ENCODE assay signal across 9 cellular contexts in genomic region chr12:66707002-66707697, GRCh38. TPM values are rescaled to one million over a fixed set of nuclear protein-coding genes. Genes with fewer than 3 reads are reported as not detected.
"Had no signal": no experiment of that assay in that cellular context is flagged by ENCODE, and none has a peak within 500 bp of the region (broad histone marks: within the 10 kb centered on the region; RNA-seq: fewer than 3 reads in every experiment).

No MANE protein-coding gene starts in this region.

- H3K27ac ChIP-seq: GM23248, HL-60 had no signal

- ATAC-seq: HCT116, HepG2 had no signal

- H3K4me1 ChIP-seq: HAP-1 had no signal

- H2AFZ ChIP-seq: GM23248 had no signal

- H3K4me3 ChIP-seq: GM23248, HAP-1 had no signal

- H3K9ac ChIP-seq: GM23248 had no signal

- H3K9me3 ChIP-seq: HAP-1 had no signal

- H3K36me3 ChIP-seq: HAP-1 had no signal

- DNase-seq: GM23248, GOT3, H7, HFFc6 had no signal

RNA-seq across cellular contexts. Expression of gene GRIP1, which starts 28.3 kb away (rescaled TPM):
- total RNA-seq: GM23248, HepG2 had no signal
- polyA plus RNA-seq: GM23248, HepG2, IgD-negative memory B cell had no signal
